Comparison of ENCODE assay signal across 1 cellular context in the genomic region with DNA sequence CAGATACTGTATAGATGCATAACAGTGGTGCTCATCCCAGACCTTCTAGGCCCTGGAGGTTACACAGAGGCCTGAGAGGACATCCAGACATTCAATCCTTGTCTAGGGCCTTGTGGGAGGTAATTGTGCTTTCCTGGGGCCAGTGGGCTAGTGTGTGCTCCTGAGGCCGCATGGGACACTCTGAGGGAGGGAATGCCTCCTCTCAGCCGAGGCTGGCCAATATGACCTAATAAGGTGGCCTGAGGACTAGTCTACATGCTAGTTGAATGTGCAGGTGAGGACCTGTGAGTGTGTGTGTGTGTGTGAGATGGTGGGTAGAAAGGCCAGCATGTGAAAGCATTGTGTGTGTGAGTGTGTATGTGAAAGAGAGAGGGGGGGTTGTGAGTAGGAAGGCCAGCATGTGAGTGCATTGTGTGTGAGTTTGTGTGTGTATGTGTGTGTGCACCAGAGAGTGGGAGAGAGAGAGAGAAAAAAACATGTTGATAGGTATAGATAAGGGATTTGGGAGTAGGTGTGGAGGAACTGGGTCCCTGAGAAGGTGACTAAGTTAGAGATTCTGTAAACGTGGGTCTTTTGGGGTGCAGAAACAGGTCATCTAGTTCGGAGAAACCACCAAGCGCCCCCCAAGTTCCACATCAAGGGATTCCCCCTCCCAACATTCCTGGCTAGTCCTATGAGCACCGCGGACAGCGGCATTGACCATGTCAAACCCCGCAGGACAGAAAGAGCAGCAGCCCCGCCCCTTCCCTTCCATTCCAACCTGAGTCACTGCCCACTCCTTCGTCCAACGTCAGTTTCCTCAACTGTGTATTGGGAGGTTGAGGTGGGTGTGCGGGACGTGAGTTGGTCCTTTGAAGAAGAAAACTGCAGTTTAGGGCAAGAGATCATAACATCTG.
A peak's percentile ranks its signal among the peaks of the same experiment; 100 is the strongest.
TF ChIP-seq lines count a peak whose summit lies in the region.

No MANE protein-coding gene starts in this region.

TF ChIP-seq in H1, 55 proteins besides CTCF, POLR2A, EP300 and RAD21:
- no peak for TF ChIP-seq POLR2AphosphoS5 (IDR thresholded peaks at IDR 0.05; ENCODE audit: low read depth, low read length)
- 0 out of 4 replicates have a peak, but pooled peaks of 1 of the 2 experiments have one; percentile 51 for TF ChIP-seq SIN3A (conservative IDR thresholded peaks at IDR 0.05 in 1 of 2, IDR thresholded peaks at IDR 0.05 in 1 of 2; ENCODE audit: low read depth in 1 of 2, low read length in 2 of 2)
- peak; percentile 55 for TF ChIP-seq TEAD4 (IDR thresholded peaks at IDR 0.05; ENCODE audit: low read depth, low read length)
- TF ChIP-seq KDM1A (IDR thresholded peaks at IDR 0.05; ENCODE audit: borderline replicate concordance, low read length) = no peak
- no peak for TF ChIP-seq BACH1 (IDR thresholded peaks at IDR 0.05; ENCODE audit: low read length)
